ENCODE assay signal across 8 cellular contexts in the genomic region with DNA sequence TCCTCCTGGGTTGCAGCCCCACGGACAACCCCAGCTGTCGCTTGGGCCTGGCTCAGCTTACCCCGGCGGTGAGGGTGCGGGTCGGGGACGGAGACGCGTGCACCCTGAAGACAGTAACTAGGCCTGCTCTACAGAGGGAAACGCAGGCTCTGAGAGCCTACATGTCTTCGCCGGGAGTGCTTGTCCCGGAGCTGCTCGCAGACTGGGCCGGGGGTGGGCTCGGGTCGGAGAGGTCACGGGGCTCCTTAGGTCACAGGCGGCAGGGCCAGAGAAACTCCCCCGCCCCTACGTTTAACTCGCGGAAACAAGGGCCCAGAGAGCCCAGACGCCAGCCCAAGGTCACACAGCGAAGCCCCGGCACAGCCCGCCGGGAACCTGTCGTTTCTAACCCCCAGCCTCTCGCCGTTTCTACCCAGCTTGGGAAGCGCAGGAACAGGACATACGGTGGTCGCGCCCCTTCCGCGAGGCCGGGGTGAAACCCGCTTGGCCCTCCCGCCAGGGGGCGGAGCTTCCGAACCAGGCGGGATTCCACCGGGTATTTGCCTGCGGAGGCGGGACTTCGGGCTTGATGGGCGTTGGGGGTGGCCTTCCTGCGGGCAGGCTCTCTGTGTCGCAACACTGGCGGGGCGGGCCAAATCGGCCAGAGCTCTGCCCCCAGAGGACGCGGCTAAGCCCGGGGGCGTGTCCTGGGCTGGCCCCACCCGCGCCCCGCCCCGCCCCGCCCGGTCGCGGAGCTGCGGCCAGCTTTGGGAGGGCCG. TPM values are rescaled to one million over a fixed set of nuclear protein-coding genes. Genes with fewer than 3 reads are reported as not detected.
DNase-seq lines count a peak whose midpoint lies in the region; ATAC-seq, FAIRE-seq and TF ChIP-seq lines count a peak whose summit lies in the region.

A gene with protein sequence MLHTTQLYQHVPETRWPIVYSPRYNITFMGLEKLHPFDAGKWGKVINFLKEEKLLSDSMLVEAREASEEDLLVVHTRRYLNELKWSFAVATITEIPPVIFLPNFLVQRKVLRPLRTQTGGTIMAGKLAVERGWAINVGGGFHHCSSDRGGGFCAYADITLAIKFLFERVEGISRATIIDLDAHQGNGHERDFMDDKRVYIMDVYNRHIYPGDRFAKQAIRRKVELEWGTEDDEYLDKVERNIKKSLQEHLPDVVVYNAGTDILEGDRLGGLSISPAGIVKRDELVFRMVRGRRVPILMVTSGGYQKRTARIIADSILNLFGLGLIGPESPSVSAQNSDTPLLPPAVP (plus strand): TSS at position 725 of the 758 bp plus-strand sequence. CDS start 42 bp downstream, outside the sequence.

- H3K9ac ChIP-seq in DND-41 (ENCODE audit: low read depth, low read length) = peak within 1 kb of the TSS; percentile 82
- peak within 1 kb of the TSS; percentile 79 for H3K9ac ChIP-seq in fibroblast of lung (ENCODE audit: insufficient read depth, low read length)

- H4K20me1 ChIP-seq in DND-41 (ENCODE audit: insufficient read depth, low read length) = no peaks in the 10 kb centered on the region
- no peaks in the 10 kb centered on the region for H4K20me1 ChIP-seq in fibroblast of lung (ENCODE audit: control insufficient read depth, extremely low read depth, insufficient read depth, low read length)

- ATAC-seq in DND-41 (ENCODE audit: insufficient read depth, low read depth) (peak; percentile 93), GM21786 (IDR thresholded peaks at IDR 0.05; ENCODE audit: unreplicated experiment) (peak; percentile 97)
- peak; percentile 89 to 90 for ATAC-seq in naive thymus-derived CD8-positive, alpha-beta T cell
- ATAC-seq in stimulated activated naive B cell treated with anti-CD40 and anti-IgM and Interleukin-4, amounts not matched to agents 10 μg/mL and 1 μg/mL and 100 μg/mL, for 72 hours (replicated peaks) = peak; percentile 96 to 98

- H3K4me3 ChIP-seq in DND-41 (ENCODE audit: low read depth in 1 of 2, low read length in 2 of 2) (peak within 1 kb of the TSS; percentile 73 to 94), fibroblast of lung (replicated peaks in 1 of 4; ENCODE audit: control extremely low read depth in 1 of 4, insufficient read depth in 1 of 4, low read depth in 3 of 4, low read length in 4 of 4) (peak within 1 kb of the TSS; percentile 63 to 80 (median 74))

- DNase-seq in DND-41 (peak; percentile 98), RCC 7860 (ENCODE audit: low spot score) (peak; percentile 86), fibroblast of lung (ENCODE audit: low read depth in 2 of 2) (peak; percentile 95 to 96)
- peak; percentile 96 to 97 for DNase-seq in activated T-helper 1 cell treated with anti-CD3 and anti-CD28 coated beads, Interleukin-2, amount 50 U/mL, for 16 hours (ENCODE audit: low read depth in 1 of 2, low spot score in 1 of 2)
- peak; percentile 93 to 99 (median 96) for DNase-seq in naive thymus-derived CD8-positive, alpha-beta T cell
- DNase-seq in stimulated activated naive B cell treated with anti-CD40 and anti-IgM and Interleukin-4, amounts not matched to agents 10 μg/mL and 1 μg/mL and 100 μg/mL, for 72 hours = peak; percentile 97

- H3K79me2 ChIP-seq in DND-41 (ENCODE audit: insufficient read depth, low read length) (no peaks in the 10 kb centered on the region), fibroblast of lung (ENCODE audit: control insufficient read depth, insufficient read depth, low read length) (no peaks in the 10 kb centered on the region)

- H3K27ac ChIP-seq in DND-41 (ENCODE audit: low read length) = peak within 1 kb of the TSS; percentile 78
- peak within 1 kb of the TSS; percentile 68 for H3K27ac ChIP-seq in KOPT-K1 (ENCODE audit: low read depth, low read length, poor library complexity, severe bottlenecking)
- peak within 1 kb of the TSS; percentile 74 for H3K27ac ChIP-seq in fibroblast of lung (ENCODE audit: insufficient read depth, low read length)

- FAIRE-seq in RCC 7860 (lab: Jason Lieb, UNC) = no peak

- H3K36me3 ChIP-seq in DND-41 (ENCODE audit: insufficient read depth, low read length) (no peaks in the 10 kb centered on the region), KOPT-K1 (ENCODE audit: insufficient read depth, low read length) (no peaks in the 10 kb centered on the region), fibroblast of lung (ENCODE audit: control insufficient read depth, insufficient read depth, low read length) (no peaks in the 10 kb centered on the region)

- no peaks in the 10 kb centered on the region for H3K27me3 Mint-ChIP-seq in naive thymus-derived CD8-positive, alpha-beta T cell
- peaks cover 0 to 2% of the 10 kb centered on the region in 2 donors for H3K27me3 Mint-ChIP-seq in stimulated activated naive B cell treated with anti-CD40 and anti-IgM and Interleukin-4, amounts not matched to agents 10 μg/mL and 1 μg/mL and 100 μg/mL, for 72 hours

- H3K9me3 ChIP-seq in DND-41 (ENCODE audit: insufficient read depth, low read length, severe bottlenecking) (no peaks in the 10 kb centered on the region), KOPT-K1 (ENCODE audit: insufficient read depth, low read length, poor library complexity, severe bottlenecking) (no peaks in the 10 kb centered on the region), fibroblast of lung (ENCODE audit: control insufficient read depth, insufficient read depth, low read depth, low read length) (no peaks in the 10 kb centered on the region)

- H3K4me2 ChIP-seq in DND-41 (ENCODE audit: insufficient read depth, low read length) = peak within 1 kb of the TSS; percentile 82
- H3K4me2 ChIP-seq in fibroblast of lung (ENCODE audit: extremely low read depth, insufficient read depth, low read length) = peak within 1 kb of the TSS; percentile 90

- H3K27ac Mint-ChIP-seq in naive thymus-derived CD8-positive, alpha-beta T cell = peak within 1 kb of the TSS; percentile 54 to 97 (median 96)
- peak within 1 kb of the TSS; percentile 96 for H3K27ac Mint-ChIP-seq in stimulated activated naive B cell treated with anti-CD40 and anti-IgM and Interleukin-4, amounts not matched to agents 10 μg/mL and 1 μg/mL and 100 μg/mL, for 72 hours

- H3K27me3 ChIP-seq in DND-41 (ENCODE audit: insufficient read depth, low read length, poor library complexity) (no peaks in the 10 kb centered on the region), fibroblast of lung (ENCODE audit: control insufficient read depth, insufficient read depth, low read length) (no peaks in the 10 kb centered on the region)

- H2AFZ ChIP-seq in DND-41 (ENCODE audit: low read depth, low read length) (peak within 1 kb of the TSS; percentile 93), fibroblast of lung (ENCODE audit: low read length) (peak within 1 kb of the TSS; percentile 86)

- H3K4me1 Mint-ChIP-seq in naive thymus-derived CD8-positive, alpha-beta T cell = peaks cover 4 to 36% (median 21%) of the 10 kb centered on the region in 4 donors
- H3K4me1 Mint-ChIP-seq in stimulated activated naive B cell treated with anti-CD40 and anti-IgM and Interleukin-4, amounts not matched to agents 10 μg/mL and 1 μg/mL and 100 μg/mL, for 72 hours = peaks cover 9 to 10% of the 10 kb centered on the region in 2 donors

- no peaks in the 10 kb centered on the region for H3K36me3 Mint-ChIP-seq in naive thymus-derived CD8-positive, alpha-beta T cell
- no peaks in the 10 kb centered on the region for H3K36me3 Mint-ChIP-seq in stimulated activated naive B cell treated with anti-CD40 and anti-IgM and Interleukin-4, amounts not matched to agents 10 μg/mL and 1 μg/mL and 100 μg/mL, for 72 hours

- POLR2A ChIA-PET in naive thymus-derived CD8-positive, alpha-beta T cell (lab: Charles Lee) = interaction anchor here (0.6 to 2.0 kb wide), 20 partner anchors 9 to 1172 kb away, joined by 3 to 11 read pairs (median 4); a partner anchor contains a TSS

- TF ChIP-seq CTCF in DND-41 (IDR thresholded peaks at IDR 0.05; ENCODE audit: borderline replicate concordance, extremely low read depth, low read length, poor library complexity, severe bottlenecking) (no peak), fibroblast of lung (conservative IDR thresholded peaks at IDR 0.05 in 1 of 2, IDR thresholded peaks at IDR 0.05 in 1 of 2; ENCODE audit: low read depth in 1 of 2, low read length in 2 of 2) (no peak)

- H3K4me1 ChIP-seq in DND-41 (ENCODE audit: insufficient read depth, low read length) (peaks cover 25% of the 10 kb centered on the region), fibroblast of lung (ENCODE audit: control insufficient read depth, extremely low read depth, insufficient read depth, low read length) (no peaks in the 10 kb centered on the region)

- H3K4me3 Mint-ChIP-seq in naive thymus-derived CD8-positive, alpha-beta T cell = peak within 1 kb of the TSS; percentile 88 to 97 (median 93)
- H3K4me3 Mint-ChIP-seq in stimulated activated naive B cell treated with anti-CD40 and anti-IgM and Interleukin-4, amounts not matched to agents 10 μg/mL and 1 μg/mL and 100 μg/mL, for 72 hours = peak within 1 kb of the TSS; percentile 96 to 97

- no peaks in the 10 kb centered on the region for H3K9me3 Mint-ChIP-seq in naive thymus-derived CD8-positive, alpha-beta T cell
- no peaks in the 10 kb centered on the region for H3K9me3 Mint-ChIP-seq in stimulated activated naive B cell treated with anti-CD40 and anti-IgM and Interleukin-4, amounts not matched to agents 10 μg/mL and 1 μg/mL and 100 μg/mL, for 72 hours

RNA-seq across cellular contexts. Expression of the gene that starts here (rescaled TPM):
- total RNA-seq in fibroblast of lung = 17.7 and 23.1 TPM in 2 replicates
- 4.9 and 5.2 TPM in 2 replicates for polyA plus RNA-seq in fibroblast of lung
- polyA plus RNA-seq in fibroblast of lung (2012) = 9.0 and 11.5 TPM in 2 replicates
- 11.5 and 14.0 TPM in 2 replicates for polyA minus RNA-seq in fibroblast of lung (ENCODE audit: low replicate concordance)
- 1 to 10 TPM; 6.6 to 7.6 TPM for total RNA-seq in naive thymus-derived CD8-positive, alpha-beta T cell
- 1 to 10 TPM; 3.1 to 5.8 (median 3.7) TPM for polyA plus RNA-seq in naive thymus-derived CD8-positive, alpha-beta T cell

Comparison
In these comparisons a context has a peak if more than half of its experiments do, and no peak if none do; other contexts are left out.
1. Peak in every context shown above with its lines: DNase-seq, ATAC-seq, H3K4me3 ChIP-seq and H3K27ac ChIP-seq.